Comparison of ENCODE assay signal across 10 cellular contexts in genomic region chr2:162327134-162327769, GRCh38. TPM values are rescaled to one million over a fixed set of nuclear protein-coding genes. Genes with fewer than 3 reads are reported as not detected.
DNase-seq lines count a peak whose midpoint lies in the region; ATAC-seq, FAIRE-seq and TF ChIP-seq lines count a peak whose summit lies in the region.
"Had no signal": no experiment of that assay in that cellular context is flagged by ENCODE, and none has a peak within 500 bp of the region (broad histone marks: within the 10 kb centered on the region; RNA-seq: fewer than 3 reads in every experiment).

No MANE protein-coding gene starts in this region.

- BruUV-seq in endothelial cell of umbilical vein (replicated peaks; lab: Mats Ljungman, UMichigan), result no TSS peak

- TF ChIP-seq CTCF in endothelial cell of umbilical vein (IDR thresholded peaks at IDR 0.05; ENCODE audit: extremely low read depth in 1 of 2, insufficient read depth in 1 of 2, low read depth in 1 of 2, low read length in 2 of 2), result peak; percentile 52 to 57

- no peak overlapping the region for H2AFZ ChIP-seq in endothelial cell of umbilical vein (ENCODE audit: low read depth, low read length)

- no peak overlapping the region for H3K9ac ChIP-seq in endothelial cell of umbilical vein (replicated peaks; ENCODE audit: extremely low read depth, insufficient read depth, low read length)

- H3K9me1 ChIP-seq in endothelial cell of umbilical vein (replicated peaks; ENCODE audit: control insufficient read depth, extremely low read depth, insufficient read depth, low read length), result no peaks in the 10 kb centered on the region

- no peaks in the 10 kb centered on the region for H4K20me1 ChIP-seq in endothelial cell of umbilical vein (replicated peaks; ENCODE audit: control insufficient read depth, extremely low read depth, insufficient read depth, low read length)

- DNase-seq in activated effector memory CD4-positive, alpha-beta T cell treated with anti-CD3 and anti-CD28 coated beads, Interleukin-2, amount 50 U/mL, for 16 hours, result peak; percentile 67
- no peak for DNase-seq in activated effector memory CD4-positive, alpha-beta T cell treated with Interleukin-2 at 50 U/mL for 16 hours
- DNase-seq in OCI-M1 (lab: John Stamatoyannopoulos, UW) (peak; percentile 21), endothelial cell of umbilical vein (ENCODE audit: low read depth, low spot score) (no peak), NCI-H2107 (lab: John Stamatoyannopoulos, UW) (no peak), NOMO-1 treated with dmso at 0.1 percent for 144 hours (lab: John Stamatoyannopoulos, UW; ENCODE audit: unreplicated experiment) (no peak)
- DNase-seq in stimulated activated CD4-positive, alpha-beta T cell treated with anti-CD3 and anti-CD28 coated beads, Interleukin-4, amount 100 ng/mL, for 24 hours, result peak; percentile 19
- DNase-seq: amygdala, DMS79 had no signal

- POLR2A ChIA-PET in endothelial cell of umbilical vein (lab: Charles Lee), result no interaction called here

- no peak overlapping the region for H3K27ac ChIP-seq in endothelial cell of umbilical vein (ENCODE audit: insufficient read depth, low read depth, low read length)

- FAIRE-seq in endothelial cell of umbilical vein (lab: Jason Lieb, UNC), result peak; percentile 70

- TF ChIP-seq POLR2A in endothelial cell of umbilical vein (IDR thresholded peaks at IDR 0.05; ENCODE audit: low read depth, low read length), result no peak

- no peaks in the 10 kb centered on the region for H3K4me1 ChIP-seq in endothelial cell of umbilical vein (ENCODE audit: control insufficient read depth, extremely low read depth, insufficient read depth, low read length)

- intact Hi-C loops in endothelial cell of umbilical vein (cut with micrococcal nuclease), result no loop called here

- H3K4me2 ChIP-seq in endothelial cell of umbilical vein (ENCODE audit: insufficient read depth, low read length), result no peak overlapping the region

- no peaks in the 10 kb centered on the region for H3K79me2 ChIP-seq in endothelial cell of umbilical vein (ENCODE audit: control insufficient read depth, insufficient read depth, low read length)

- H3K9me3 ChIP-seq in endothelial cell of umbilical vein (replicated peaks; ENCODE audit: control insufficient read depth, insufficient read depth, low read length), result no peaks in the 10 kb centered on the region

- no peak overlapping the region for H3K4me3 ChIP-seq in endothelial cell of umbilical vein (replicated peaks in 1 of 3; ENCODE audit: insufficient read depth in 1 of 3, low read depth in 1 of 3, low read length in 3 of 3)

- no peaks in the 10 kb centered on the region for H3K27me3 ChIP-seq in endothelial cell of umbilical vein (ENCODE audit: control insufficient read depth in 2 of 2, insufficient read depth in 2 of 2, low read length in 2 of 2)

- dilution Hi-C loops in endothelial cell of umbilical vein (cut with MboI; ENCODE audit: extremely low pct_ligation_motif_present, low sequenced_read_pairs), result no loop called here

- CTCF ChIA-PET in endothelial cell of umbilical vein (lab: Charles Lee), result interaction anchor here (0.8 kb wide), 1 partner anchor 23 kb away, joined by 4 read pairs; no protein-coding TSS in a partner anchor

- no peak for ATAC-seq in GM19463 (IDR thresholded peaks at IDR 0.05; ENCODE audit: unreplicated experiment)

- no peaks in the 10 kb centered on the region for H3K36me3 ChIP-seq in endothelial cell of umbilical vein (ENCODE audit: control insufficient read depth in 2 of 2, extremely low read depth in 1 of 2, insufficient read depth in 2 of 2, low read length in 2 of 2)

TF ChIP-seq in endothelial cell of umbilical vein, 7 proteins besides CTCF, POLR2A, EP300 and RAD21:
- TF ChIP-seq GATA2 (IDR thresholded peaks at IDR 0.05; ENCODE audit: insufficient read depth, insufficient read length, low read depth, low read length), result no peak
- TF ChIP-seq FOS (IDR thresholded peaks at IDR 0.05; ENCODE audit: borderline replicate concordance, insufficient read depth, low read length), result no peak
- no peak for TF ChIP-seq POLR2AphosphoS5 (IDR thresholded peaks at IDR 0.05; ENCODE audit: insufficient read depth, low read depth, low read length)
- TF ChIP-seq MAX (IDR thresholded peaks at IDR 0.05; ENCODE audit: insufficient read depth, insufficient read length), result no peak
- TF ChIP-seq EZH2 (IDR thresholded peaks at IDR 0.05; ENCODE audit: borderline replicate concordance, low read depth, low read length, severe bottlenecking), result no peak
- no peak for TF ChIP-seq MYC (IDR thresholded peaks at IDR 0.05; ENCODE audit: low read depth, low read length)

RNA-seq across cellular contexts. Expression of gene IFIH1, which starts 8.8 kb away (rescaled TPM):
- total RNA-seq in endothelial cell of umbilical vein, result 4.7 and 6.9 TPM in 2 replicates
- 1.2 and 1.3 TPM in 2 replicates for polyA plus RNA-seq in endothelial cell of umbilical vein
- 1.8 and 2.2 TPM in 2 replicates for polyA plus RNA-seq in endothelial cell of umbilical vein (2011; cell fraction: cytosol; rRNA removed)
- polyA plus RNA-seq in endothelial cell of umbilical vein (2011; cell fraction: nucleus; rRNA removed), result 4.5 and 4.6 TPM in 2 replicates
- polyA plus RNA-seq in endothelial cell of umbilical vein (2012), result 4.5 and 5.6 TPM in 2 replicates
- 1.00 and 1.7 TPM in 2 replicates for polyA minus RNA-seq in endothelial cell of umbilical vein
- 1.4 TPM for polyA minus RNA-seq in endothelial cell of umbilical vein (2011; cell fraction: cytosol; rRNA and poly(A)+ RNA removed)
- 2.8 and 5.4 TPM in 2 replicates for polyA minus RNA-seq in endothelial cell of umbilical vein (2011; cell fraction: nucleus; rRNA and poly(A)+ RNA removed)

RNA-seq across cellular contexts. Expression of gene GCA, which starts 16.7 kb away (rescaled TPM):
- total RNA-seq in endothelial cell of umbilical vein, result 6.2 and 10.7 TPM in 2 replicates
- 9.7 and 11.2 TPM in 2 replicates for polyA plus RNA-seq in endothelial cell of umbilical vein
- 8.9 and 9.0 TPM in 2 replicates for polyA plus RNA-seq in endothelial cell of umbilical vein (2011; cell fraction: cytosol; rRNA removed)
- polyA plus RNA-seq in endothelial cell of umbilical vein (2011; cell fraction: nucleus; rRNA removed), result 14.9 TPM in 2 replicates
- 4.8 and 5.3 TPM in 2 replicates for polyA plus RNA-seq in endothelial cell of umbilical vein (2012)
- 13.2 and 26.2 TPM in 2 replicates for polyA minus RNA-seq in endothelial cell of umbilical vein
- polyA minus RNA-seq in endothelial cell of umbilical vein (2011; cell fraction: cytosol; rRNA and poly(A)+ RNA removed), result not detected
- polyA minus RNA-seq in endothelial cell of umbilical vein (2011; cell fraction: nucleus; rRNA and poly(A)+ RNA removed), result 5.5 and 7.0 TPM in 2 replicates

Comparison
In these comparisons a context has a peak if more than half of its experiments do, and no peak if none do; other contexts are left out.
1. DNase-seq: peak in activated effector memory CD4-positive, alpha-beta T cell treated with anti-CD3 and anti-CD28 coated beads, Interleukin-2, amount 50 U/mL, for 16 hours (single experiment), OCI-M1 (single experiment) and stimulated activated CD4-positive, alpha-beta T cell treated with anti-CD3 and anti-CD28 coated beads, Interleukin-4, amount 100 ng/mL, for 24 hours (single experiment); none in activated effector memory CD4-positive, alpha-beta T cell treated with Interleukin-2 at 50 U/mL for 16 hours (single experiment), endothelial cell of umbilical vein (single experiment), NCI-H2107 (single experiment) and NOMO-1 treated with dmso at 0.1 percent for 144 hours (single experiment).